8 cellular contexts compared by ENCODE assay signal in genomic region chr3:122382888-122383666, GRCh38. TPM values are rescaled to one million over a fixed set of nuclear protein-coding genes. Genes with fewer than 3 reads are reported as not detected.
A peak's percentile ranks its signal among the peaks of the same experiment; 100 is the strongest.
DNase-seq lines count a peak whose midpoint lies in the region; ATAC-seq and TF ChIP-seq lines count a peak whose summit lies in the region.

MIX23 (minus strand) TSS chr3:122383231; CDS start chr3:122383224, 7 bp downstream.

- peaks cover 40% of the 10 kb centered on the region for H3K36me3 ChIP-seq in KOPT-K1 (ENCODE audit: insufficient read depth, low read length)
- H3K36me3 ChIP-seq in Peyer's patch, result no peaks in the 10 kb centered on the region
- no peaks in the 10 kb centered on the region for H3K36me3 ChIP-seq in esophagus (ENCODE audit: control insufficient read depth in 2 of 2, insufficient read depth in 2 of 2, low read length in 1 of 2)
- no peaks in the 10 kb centered on the region for H3K36me3 ChIP-seq in mucosa of stomach (ENCODE audit: control insufficient read depth, insufficient read depth, low read length)

- peak within 1 kb of the TSS; percentile 84 for H3K9ac ChIP-seq in mucosa of stomach (ENCODE audit: low read length)

- H3K4me3 ChIP-seq in Peyer's patch, result peak within 1 kb of the TSS; percentile 60 to 89 (median 74)
- peak within 1 kb of the TSS; percentile 79 to 96 for H3K4me3 ChIP-seq in esophagus (ENCODE audit: low read depth in 1 of 2, low read length in 2 of 2)
- H3K4me3 ChIP-seq in mucosa of stomach (ENCODE audit: low read length), result peak within 1 kb of the TSS; percentile 98

- no peaks in the 10 kb centered on the region for H3K9me3 ChIP-seq in KOPT-K1 (ENCODE audit: insufficient read depth, low read length, poor library complexity, severe bottlenecking)
- no peaks in the 10 kb centered on the region for H3K9me3 ChIP-seq in Peyer's patch
- no peaks in the 10 kb centered on the region for H3K9me3 ChIP-seq in esophagus (ENCODE audit: control insufficient read depth in 2 of 2, insufficient read depth in 1 of 2, low read depth in 1 of 2, low read length in 1 of 2)
- no peaks in the 10 kb centered on the region for H3K9me3 ChIP-seq in mucosa of stomach (ENCODE audit: control insufficient read depth, low read length)

- peak in 1 of 2 donors; percentile 65 for TF ChIP-seq POLR2A in Peyer's patch (IDR thresholded peaks at IDR 0.05)

- TF ChIP-seq CTCF in Peyer's patch (IDR thresholded peaks at IDR 0.05), result peak in 1 of 6 experiments; percentile 3

- no peaks in the 10 kb centered on the region for H3K27me3 Mint-ChIP-seq in activated T-cell treated with anti-CD3 and anti-CD28 coated beads, Interleukin-2, amount 50 U/mL, for 4 hours (ENCODE audit: low read depth)

- peak within 1 kb of the TSS; percentile 70 for H3K27ac ChIP-seq in KOPT-K1 (ENCODE audit: low read depth, low read length, poor library complexity, severe bottlenecking)
- H3K27ac ChIP-seq in Peyer's patch, result peak within 1 kb of the TSS; percentile 80 to 92 (median 86)
- H3K27ac ChIP-seq in esophagus (ENCODE audit: low read depth in 2 of 2, low read length in 1 of 2), result peak within 1 kb of the TSS; percentile 90 to 97

- no peaks in the 10 kb centered on the region for H3K9me3 Mint-ChIP-seq in activated T-cell treated with anti-CD3 and anti-CD28 coated beads, Interleukin-2, amount 50 U/mL, for 4 hours

- H3K4me1 Mint-ChIP-seq in activated T-cell treated with anti-CD3 and anti-CD28 coated beads, Interleukin-2, amount 50 U/mL, for 4 hours (ENCODE audit: low read depth), result peaks cover 40% of the 10 kb centered on the region

- WGBS in esophagus, 2 donors, result 1% methylated on average over 31 of the region's 31 CpGs

- H3K27me3 ChIP-seq in Peyer's patch, result no peaks in the 10 kb centered on the region
- no peaks in the 10 kb centered on the region for H3K27me3 ChIP-seq in esophagus (ENCODE audit: control insufficient read depth in 1 of 2, insufficient read depth in 2 of 2, low read length in 2 of 2)
- no peaks in the 10 kb centered on the region for H3K27me3 ChIP-seq in mucosa of stomach (ENCODE audit: control insufficient read depth, insufficient read depth, low read length)

- H3K36me3 Mint-ChIP-seq in activated T-cell treated with anti-CD3 and anti-CD28 coated beads, Interleukin-2, amount 50 U/mL, for 4 hours (ENCODE audit: insufficient read depth), result peaks cover 19% of the 10 kb centered on the region

- peak; percentile 95 for DNase-seq in COLO829 (ENCODE audit: low spot score)
- peak; percentile 87 to 94 (median 90) for DNase-seq in Peyer's patch
- peak; percentile 81 for DNase-seq in activated T-cell treated with anti-CD3 and anti-CD28 coated beads, Interleukin-2, amount 50 U/mL, for 4 hours
- peak; percentile 56 to 68 for DNase-seq in stimulated activated CD8-positive, alpha-beta memory T cell treated with anti-CD3 and anti-CD28 coated beads, Interleukin-7, amount 100 ng/mL, for 1 hour (ENCODE audit: low read depth in 2 of 2)

- ATAC-seq in GM21526 (IDR thresholded peaks at IDR 0.05; ENCODE audit: low FRiP score, unreplicated experiment), result peak; percentile 38
- ATAC-seq in activated T-cell treated with anti-CD3 and anti-CD28 coated beads, Interleukin-2, amount 50 U/mL, for 4 hours, result peak; percentile 58 to 63

- peak within 1 kb of the TSS; percentile 92 for H3K4me3 Mint-ChIP-seq in activated T-cell treated with anti-CD3 and anti-CD28 coated beads, Interleukin-2, amount 50 U/mL, for 4 hours

- H3K4me1 ChIP-seq in Peyer's patch, result peaks cover 0 to 27% (median 0%) of the 10 kb centered on the region in 4 donors
- H3K4me1 ChIP-seq in esophagus (ENCODE audit: control insufficient read depth in 2 of 2, insufficient read depth in 2 of 2, low read length in 1 of 2), result no peaks in the 10 kb centered on the region
- peaks cover 19% of the 10 kb centered on the region for H3K4me1 ChIP-seq in mucosa of stomach (ENCODE audit: control insufficient read depth, insufficient read depth, low read length)

RNA-seq across cellular contexts. Expression of gene MIX23, which starts in this region (rescaled TPM):
- 10 to 100 TPM in 3 of 4 donors, 1 to 10 TPM in 1; 9.9 to 32.8 (median 23.3) TPM for total RNA-seq in Peyer's patch
- 100 to 1,000 TPM; 143 to 160 (median 156) TPM for total RNA-seq in activated T-cell treated with anti-CD3 and anti-CD28 coated beads, Interleukin-2, amount 50 U/mL, for 4 hours
- polyA plus RNA-seq in esophagus, result 10 to 100 TPM; 32.9 to 41.9 TPM

Comparison
In these comparisons a context has a peak if more than half of its experiments do, and no peak if none do; other contexts are left out.
1. Peak in every context shown above with its lines: DNase-seq, ATAC-seq, H3K4me3 ChIP-seq and H3K27ac ChIP-seq.
2. RNA of gene MIX23 (total RNA-seq): 143 to 160 TPM in activated T-cell treated with anti-CD3 and anti-CD28 coated beads, Interleukin-2, amount 50 U/mL, for 4 hours; 9.9 to 32.8 TPM in Peyer's patch; every median in the first group is over 4 times any median in the second.